ENCODE assay signal across 1 cellular context in the genomic region with DNA sequence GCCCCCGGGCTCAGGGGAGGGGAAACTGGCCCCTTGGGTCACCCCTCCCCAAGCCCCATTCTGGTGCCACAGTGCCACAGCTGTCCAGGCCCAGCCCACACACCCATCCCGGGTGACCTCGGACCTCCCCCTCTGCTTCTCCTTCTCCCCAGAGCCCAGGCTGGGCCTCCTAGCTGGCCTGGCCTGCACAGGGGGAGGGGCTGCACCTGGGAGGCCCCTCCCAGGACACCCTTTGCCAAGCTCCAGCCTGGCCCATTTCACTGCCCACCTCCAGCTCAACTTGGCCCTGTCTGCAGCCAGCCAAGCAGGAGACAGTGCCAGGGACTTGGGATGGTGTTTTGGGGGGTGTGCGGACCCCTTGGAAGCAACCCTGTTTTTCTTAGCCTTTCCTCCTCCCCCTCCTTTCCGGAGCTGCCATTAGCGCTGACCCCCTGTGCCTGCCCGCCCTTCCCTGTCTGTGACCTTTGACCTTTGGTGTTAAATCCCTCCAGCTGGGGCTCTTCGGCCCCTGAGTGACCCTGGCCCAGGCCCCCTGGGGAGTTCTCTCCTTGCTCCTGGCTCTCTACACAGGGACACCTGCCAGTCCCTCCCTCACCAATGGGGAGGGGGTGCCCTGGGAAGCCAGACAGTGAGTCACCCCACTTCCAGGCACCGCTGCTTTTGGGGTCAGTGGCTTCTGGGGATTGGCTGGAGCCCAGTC.
TF ChIP-seq lines count a peak whose summit lies in the region.

No MANE protein-coding gene starts in this region.

TF ChIP-seq in HCT116, 20 proteins besides CTCF, POLR2A, EP300 and RAD21 (continued from another document):
- TF ChIP-seq SIN3A (IDR thresholded peaks at IDR 0.05; ENCODE audit: low read depth) (no peak), EZH2phosphoT487 (IDR thresholded peaks at IDR 0.05; ENCODE audit: borderline replicate concordance) (no peak), EZH2 (IDR thresholded peaks at IDR 0.05) (no peak), SRF (IDR thresholded peaks at IDR 0.05; ENCODE audit: low read depth) (no peak), TCF7L2 (IDR thresholded peaks at IDR 0.05; ENCODE audit: borderline replicate concordance, extremely low read depth, insufficient read depth, insufficient read length) (no peak), ELF1 (IDR thresholded peaks at IDR 0.05; ENCODE audit: borderline replicate concordance, low read depth) (no peak)
- TF ChIP-seq, protein P1, sequence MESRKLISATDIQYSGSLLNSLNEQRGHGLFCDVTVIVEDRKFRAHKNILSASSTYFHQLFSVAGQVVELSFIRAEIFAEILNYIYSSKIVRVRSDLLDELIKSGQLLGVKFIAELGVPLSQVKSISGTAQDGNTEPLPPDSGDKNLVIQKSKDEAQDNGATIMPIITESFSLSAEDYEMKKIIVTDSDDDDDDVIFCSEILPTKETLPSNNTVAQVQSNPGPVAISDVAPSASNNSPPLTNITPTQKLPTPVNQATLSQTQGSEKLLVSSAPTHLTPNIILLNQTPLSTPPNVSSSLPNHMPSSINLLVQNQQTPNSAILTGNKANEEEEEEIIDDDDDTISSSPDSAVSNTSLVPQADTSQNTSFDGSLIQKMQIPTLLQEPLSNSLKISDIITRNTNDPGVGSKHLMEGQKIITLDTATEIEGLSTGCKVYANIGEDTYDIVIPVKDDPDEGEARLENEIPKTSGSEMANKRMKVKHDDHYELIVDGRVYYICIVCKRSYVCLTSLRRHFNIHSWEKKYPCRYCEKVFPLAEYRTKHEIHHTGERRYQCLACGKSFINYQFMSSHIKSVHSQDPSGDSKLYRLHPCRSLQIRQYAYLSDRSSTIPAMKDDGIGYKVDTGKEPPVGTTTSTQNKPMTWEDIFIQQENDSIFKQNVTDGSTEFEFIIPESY (IDR thresholded peaks at IDR 0.05; ENCODE audit: extremely low read depth, insufficient replicate concordance, low read length): no peak
